ENCODE assay signal across 2 cellular contexts in genomic region chr19:1478934-1479707, GRCh38.
TF ChIP-seq lines count a peak whose summit lies in the region.

TSS of gene C19orf25 (minus strand) at chr19:1479215. CDS start at chr19:1478903, 312 bp downstream.

TF ChIP-seq in IMR-90, 13 proteins besides CTCF, POLR2A, EP300 and RAD21:
- TF ChIP-seq CHD1 (IDR thresholded peaks at IDR 0.05; ENCODE audit: low read depth, low read length) (no peak), RCOR1 (IDR thresholded peaks at IDR 0.05; ENCODE audit: insufficient replicate concordance, low read length) (peak; percentile 100), USF2 (IDR thresholded peaks at IDR 0.05; ENCODE audit: low read depth, low read length) (peak; percentile 96), MXI1 (IDR thresholded peaks at IDR 0.05; ENCODE audit: borderline replicate concordance, low read depth, low read length) (no peak), MAZ (IDR thresholded peaks at IDR 0.05; ENCODE audit: borderline replicate concordance, low read depth, low read length) (peak; percentile 38; the same call in 1 of the 2 replicates)
TF ChIP-seq in IMR-90: peak in this region for 3.

TF ChIP-seq in endothelial cell of umbilical vein, 7 proteins besides CTCF, POLR2A, EP300 and RAD21:
- no peak for TF ChIP-seq GATA2 (IDR thresholded peaks at IDR 0.05; ENCODE audit: insufficient read depth, insufficient read length, low read depth, low read length)
- peak; percentile 76 for TF ChIP-seq POLR2AphosphoS5 (IDR thresholded peaks at IDR 0.05; ENCODE audit: insufficient read depth, low read depth, low read length)
- peak; percentile 92 for TF ChIP-seq MAX (IDR thresholded peaks at IDR 0.05; ENCODE audit: insufficient read depth, insufficient read length)
